ENCODE assay signal across 2 cellular contexts in genomic region chr6:97405818-97406409, GRCh38.
TF ChIP-seq lines count a peak whose summit lies in the region.

No MANE protein-coding gene starts in this region.

TF ChIP-seq in IMR-90, 13 proteins besides CTCF, POLR2A, EP300 and RAD21:
- TF ChIP-seq CHD1 (IDR thresholded peaks at IDR 0.05; ENCODE audit: low read depth, low read length): no peak
- TF ChIP-seq NFE2L2 (IDR thresholded peaks at IDR 0.05; ENCODE audit: low read depth, low read length): no peak
- TF ChIP-seq ELK1 (IDR thresholded peaks at IDR 0.05; ENCODE audit: borderline replicate concordance, low read depth, low read length): no peak
- 0 out of 2 replicates have a peak, but pooled peaks have one; percentile 31 for TF ChIP-seq CEBPB (IDR thresholded peaks at IDR 0.05; ENCODE audit: low read depth, low read length)
- TF ChIP-seq BHLHE40 (IDR thresholded peaks at IDR 0.05; ENCODE audit: low read depth, low read length): no peak

TF ChIP-seq in WTC11, 78 proteins besides CTCF, POLR2A, EP300 and RAD21:
- TF ChIP-seq ZBTB21 (CRISPR knock-in tag; IDR thresholded peaks at IDR 0.05; ENCODE audit: borderline replicate concordance) (no peak), ZNF317 (CRISPR knock-in tag; IDR thresholded peaks at IDR 0.05; ENCODE audit: borderline replicate concordance, low read depth) (no peak), ZNF219 (CRISPR knock-in tag; IDR thresholded peaks at IDR 0.05; ENCODE audit: borderline replicate concordance) (no peak), ZNF425 (CRISPR knock-in tag; conservative IDR thresholded peaks at IDR 0.05) (no peak), KAT7 (CRISPR knock-in tag; IDR thresholded peaks at IDR 0.05; ENCODE audit: borderline replicate concordance) (no peak), TP53 (CRISPR knock-in tag; IDR thresholded peaks at IDR 0.05) (no peak), NR3C1 (CRISPR knock-in tag; conservative IDR thresholded peaks at IDR 0.05; ENCODE audit: low read depth) (no peak), ESRRA (CRISPR knock-in tag; IDR thresholded peaks at IDR 0.05; ENCODE audit: borderline replicate concordance) (no peak)
